In genomic region chr5:120538149-120538548, GRCh38 we compare ENCODE assay signal across 23 cellular contexts.
DNase-seq lines count a peak whose midpoint lies in the region; ATAC-seq and TF ChIP-seq lines count a peak whose summit lies in the region.
"Had no signal": no experiment of that assay in that cellular context is flagged by ENCODE, and none has a peak within 500 bp of the region (broad histone marks: within the 10 kb centered on the region; RNA-seq: fewer than 3 reads in every experiment).

No MANE protein-coding gene starts in this region.

- no peak overlapping the region for H4K91ac ChIP-seq in IMR-90 (ENCODE audit: insufficient read depth, low read depth, low read length)

- H3K9me1 ChIP-seq in IMR-90 (ENCODE audit: insufficient read depth, low read length) = 0 out of 2 replicates have a peak, but pooled peaks cover 4% of the 10 kb centered on the region

- H3K4me3 ChIP-seq in ACC112 (ENCODE audit: low read depth, low read length) (peak overlapping the region; percentile 63), IMR-90 (ENCODE audit: insufficient read depth, low read depth, low read length) (no peak overlapping the region), thyroid gland (replicated peaks in 1 of 3) (no peak overlapping the region)
- H3K4me3 ChIP-seq: A549, esophagus muscularis mucosa, heart right ventricle, K562, psoas muscle, thoracic aorta had no signal

- peak overlapping the region; percentile 83 for H2BK5ac ChIP-seq in IMR-90 (ENCODE audit: low read depth, low read length, poor library complexity, severe bottlenecking)

- POLR2A ChIA-PET in IMR-90 (lab: Charles Lee; ENCODE audit: unreplicated experiment) = no interaction called here

- no peaks in the 10 kb centered on the region for H4K20me1 ChIP-seq in IMR-90 (ENCODE audit: insufficient read depth, low read length)

- H2AFZ ChIP-seq in ACC112 (ENCODE audit: low read length, unreplicated experiment) = peak overlapping the region; percentile 86
- H2AFZ ChIP-seq in IMR-90 (replicated peaks; ENCODE audit: low read length, poor library complexity) = no peak overlapping the region

- H3K4me1 ChIP-seq in ACC112 (ENCODE audit: control insufficient read depth, insufficient read depth, low read length, unreplicated experiment) (peaks cover 46% of the 10 kb centered on the region), IMR-90 (ENCODE audit: control insufficient read depth, insufficient read depth, low read length) (peaks cover 6% of the 10 kb centered on the region), thyroid gland (no peaks in the 10 kb centered on the region)
- H3K4me1 ChIP-seq: A549, esophagus muscularis mucosa, psoas muscle had no signal

- H3K27ac Mint-ChIP-seq in Calu3 (ENCODE audit: unreplicated experiment) = no peak overlapping the region
- H3K27ac Mint-ChIP-seq: activated naive CD8-positive, alpha-beta T cell treated with anti-CD3 and anti-CD28 coated beads for 36 hours; CD4-positive, CD25-positive, alpha-beta regulatory T cell; natural killer cell had no signal

- H3K4me2 ChIP-seq in IMR-90 (ENCODE audit: low read depth, low read length) = peak overlapping the region; percentile 76
- H3K4me2 ChIP-seq: A549 had no signal

- no peak overlapping the region; a peak in 1 of 4 replicates for H4K8ac ChIP-seq in IMR-90 (ENCODE audit: low read depth in 2 of 2, low read length in 2 of 2)

- DNase-seq in IMR-90 (peak; percentile 90), astrocyte of the hippocampus (ENCODE audit: low read depth, low spot score) (peak; percentile 31), iris pigment epithelial cell (ENCODE audit: low read depth) (peak; percentile 68), thyroid gland (no peak), NAMALWA (ENCODE audit: low spot score) (no peak), NOMO-1 treated with DMSO at 0.1 percent for 48 hours (lab: John Stamatoyannopoulos, UW; ENCODE audit: unreplicated experiment) (no peak), Calu3 (no peak)
- DNase-seq: activated CD4-positive, CD25-positive, alpha-beta regulatory T cell treated with anti-CD3 and anti-CD28 coated beads, Interleukin-2, amount 50 U/mL, for 72 hours; activated naive CD8-positive, alpha-beta T cell treated with anti-CD3 and anti-CD28 coated beads for 36 hours; caudate nucleus; CD4-positive, CD25-positive, alpha-beta regulatory T cell; DMS53; natural killer cell; NCI-H1048; NCI-H2081 treated with DMSO at 0.1 percent for 48 hours; NCI-H524; psoas muscle had no signal

- no peaks in the 10 kb centered on the region for H3K36me3 Mint-ChIP-seq in Calu3 (ENCODE audit: insufficient read depth, unreplicated experiment)
- H3K36me3 Mint-ChIP-seq: activated naive CD8-positive, alpha-beta T cell treated with anti-CD3 and anti-CD28 coated beads for 36 hours; CD4-positive, CD25-positive, alpha-beta regulatory T cell; natural killer cell had no signal

- no peak overlapping the region for H3K14ac ChIP-seq in IMR-90 (replicated peaks; ENCODE audit: low read depth, low read length)

- H3K4ac ChIP-seq in IMR-90 (ENCODE audit: low read depth, low read length) = no peak overlapping the region

- no peak overlapping the region for H2BK20ac ChIP-seq in IMR-90 (ENCODE audit: low read depth, low read length)

- TF ChIP-seq POLR2A in IMR-90 (IDR thresholded peaks at IDR 0.05; ENCODE audit: low read depth, low read length) = no peak
- TF ChIP-seq POLR2A in thyroid gland (IDR thresholded peaks at IDR 0.05) = no peak

- ATAC-seq in IMR-90 (ENCODE audit: low read depth) = peak; percentile 72
- ATAC-seq: A549, natural killer cell, psoas muscle had no signal

- no peak for TF ChIP-seq CTCF in IMR-90 (conservative IDR thresholded peaks at IDR 0.05; ENCODE audit: low read depth, low read length)
- TF ChIP-seq CTCF in thyroid gland (IDR thresholded peaks at IDR 0.05) = no peak
- no peak for TF ChIP-seq CTCF in Calu3 (IDR thresholded peaks at IDR 0.05; ENCODE audit: unreplicated experiment)

- H3K9me3 ChIP-seq in IMR-90 (ENCODE audit: control insufficient read depth, insufficient read depth, low read length) = no peaks in the 10 kb centered on the region
- H3K9me3 ChIP-seq in thyroid gland = no peaks in the 10 kb centered on the region
- H3K9me3 ChIP-seq: A549, esophagus muscularis mucosa, psoas muscle, thoracic aorta had no signal

- H3K18ac ChIP-seq in IMR-90 (ENCODE audit: low read depth, low read length) = no peak overlapping the region

- H2BK15ac ChIP-seq in IMR-90 (ENCODE audit: low read depth, low read length) = no peak overlapping the region

- intact Hi-C loops in IMR-90 (cut with micrococcal nuclease) = no loop called here
- intact Hi-C loops in thyroid gland (cut with DNase I) = no loop called here
- intact Hi-C loops in Calu3 (cut with micrococcal nuclease; ENCODE audit: unreplicated experiment) = no loop called here

- no peak overlapping the region for H3K9ac ChIP-seq in IMR-90 (ENCODE audit: low read depth, low read length)

- H2AK9ac ChIP-seq in IMR-90 (replicated peaks; ENCODE audit: low read depth, low read length, poor library complexity) = no peak overlapping the region

- H4K5ac ChIP-seq in IMR-90 (ENCODE audit: low read depth, low read length) = no peak overlapping the region

- TF ChIP-seq RAD21 in IMR-90 (IDR thresholded peaks at IDR 0.05; ENCODE audit: low read length) = no peak

- no peak overlapping the region for H2AK5ac ChIP-seq in IMR-90 (ENCODE audit: low read depth, low read length)

- H3K9me3 Mint-ChIP-seq in Calu3 (ENCODE audit: low read depth, unreplicated experiment) = peaks cover 2% of the 10 kb centered on the region

- no peaks in the 10 kb centered on the region for H3K27me3 Mint-ChIP-seq in Calu3 (ENCODE audit: unreplicated experiment)
- H3K27me3 Mint-ChIP-seq: activated naive CD8-positive, alpha-beta T cell treated with anti-CD3 and anti-CD28 coated beads for 36 hours; CD4-positive, CD25-positive, alpha-beta regulatory T cell had no signal

- in situ Hi-C loops in IMR-90 (cut with MboI; ENCODE audit: low sequenced_read_pairs) = no loop called here

- CTCF ChIA-PET in IMR-90 (lab: Yijun Ruan, JAX) (interaction anchor here (1.0 kb wide), 1 partner anchor 12 kb away, joined by 5 read pairs; no protein-coding TSS in a partner anchor), Calu3 (lab: Charles Lee) (interaction anchor here (1.1 kb wide), 1 partner anchor 21 kb away, joined by 3 read pairs; no protein-coding TSS in a partner anchor)

- peaks cover 35% of the 10 kb centered on the region for H3K4me1 Mint-ChIP-seq in Calu3 (ENCODE audit: low read depth, unreplicated experiment)
- H3K4me1 Mint-ChIP-seq: activated naive CD8-positive, alpha-beta T cell treated with anti-CD3 and anti-CD28 coated beads for 36 hours; CD4-positive, CD25-positive, alpha-beta regulatory T cell; natural killer cell had no signal

- no CpG with 5 or more reads among the region's 2 CpGs for WGBS in IMR-90 (ENCODE audit: extremely low coverage in 2 of 2, insufficient read length in 1 of 2), 2 experiments
- WGBS in thyroid gland, 2 donors = 87 to 88% methylated on average over 2 of the region's 2 CpGs

- H3K27me3 ChIP-seq in ACC112 (ENCODE audit: insufficient read depth, low read length) = no peaks in the 10 kb centered on the region
- no peaks in the 10 kb centered on the region for H3K27me3 ChIP-seq in IMR-90 (ENCODE audit: control insufficient read depth, insufficient read depth, low read length)
- H3K27me3 ChIP-seq in thyroid gland = no peaks in the 10 kb centered on the region
- H3K27me3 ChIP-seq: esophagus muscularis mucosa, heart right ventricle had no signal

- no peak overlapping the region for H2BK120ac ChIP-seq in IMR-90 (ENCODE audit: low read depth, low read length)

- no peak overlapping the region for H3K4me3 Mint-ChIP-seq in Calu3 (ENCODE audit: low read depth, unreplicated experiment)
- H3K4me3 Mint-ChIP-seq: activated naive CD8-positive, alpha-beta T cell treated with anti-CD3 and anti-CD28 coated beads for 36 hours; CD4-positive, CD25-positive, alpha-beta regulatory T cell; natural killer cell had no signal

- BruUV-seq in IMR-90 (replicated peaks; lab: Mats Ljungman, UMichigan) (no TSS peak), Calu3 (replicated peaks; lab: Mats Ljungman, UMichigan) (no TSS peak)

- H3K79me1 ChIP-seq in IMR-90 (ENCODE audit: low read depth in 1 of 2, low read length in 2 of 2) = peaks cover 9 to 48% of the 10 kb centered on the region in 2 experiments; a peak in 3 of 4 replicates

- peaks cover 32% of the 10 kb centered on the region for H3K79me2 ChIP-seq in ACC112 (ENCODE audit: control insufficient read depth, insufficient read depth, low read length, unreplicated experiment)

- H3K27ac ChIP-seq in ACC112 (ENCODE audit: low read depth, low read length) (peak overlapping the region; percentile 90), IMR-90 (ENCODE audit: insufficient read depth, low read length) (no peak overlapping the region), thyroid gland (no peak overlapping the region)
- H3K27ac ChIP-seq: A549, esophagus muscularis mucosa, psoas muscle, thoracic aorta had no signal

- H3K36me3 ChIP-seq in ACC112 (ENCODE audit: insufficient read depth, low read length) = no peaks in the 10 kb centered on the region; the same call in 1 of the 2 replicates
- H3K36me3 ChIP-seq in IMR-90 (ENCODE audit: control insufficient read depth, insufficient read depth, low read length) = no peaks in the 10 kb centered on the region
- H3K36me3 ChIP-seq in thyroid gland = no peaks in the 10 kb centered on the region
- H3K36me3 ChIP-seq: esophagus muscularis mucosa, heart right ventricle, thoracic aorta had no signal

- H3K56ac ChIP-seq in IMR-90 (ENCODE audit: extremely low read depth, insufficient read depth, low read length) = no peak overlapping the region

- H3K23ac ChIP-seq in IMR-90 (ENCODE audit: low read depth, low read length) = no peak overlapping the region

- dilution Hi-C loops in IMR-90 (cut with HindIII; ENCODE audit: low sequenced_read_pairs, unreplicated experiment) = no loop called here

TF ChIP-seq in IMR-90, 13 proteins besides CTCF, POLR2A, EP300 and RAD21 (continues in another document):
- TF ChIP-seq ELK1 (IDR thresholded peaks at IDR 0.05; ENCODE audit: borderline replicate concordance, low read depth, low read length) = no peak
- TF ChIP-seq CHD1 (IDR thresholded peaks at IDR 0.05; ENCODE audit: low read depth, low read length) = no peak
- TF ChIP-seq MAZ (IDR thresholded peaks at IDR 0.05; ENCODE audit: borderline replicate concordance, low read depth, low read length) = no peak
- TF ChIP-seq RFX5 (IDR thresholded peaks at IDR 0.05; ENCODE audit: low read depth, low read length) = no peak
- TF ChIP-seq NFE2L2 (IDR thresholded peaks at IDR 0.05; ENCODE audit: low read depth, low read length) = no peak
- TF ChIP-seq RCOR1 (IDR thresholded peaks at IDR 0.05; ENCODE audit: insufficient replicate concordance, low read length) = no peak
- TF ChIP-seq FOS (IDR thresholded peaks at IDR 0.05; ENCODE audit: low read depth, low read length) = peak; percentile 62; the same call in 1 of the 2 replicates

Comparison
In these comparisons a context has a peak if more than half of its experiments do, and no peak if none do; other contexts are left out.
1. DNase-seq: peak in IMR-90 (single experiment), astrocyte of the hippocampus (single experiment) and iris pigment epithelial cell (single experiment); none in thyroid gland (0 of 2), NAMALWA (single experiment), NOMO-1 treated with DMSO at 0.1 percent for 48 hours (single experiment) and Calu3 (single experiment).